In the genomic region with DNA sequence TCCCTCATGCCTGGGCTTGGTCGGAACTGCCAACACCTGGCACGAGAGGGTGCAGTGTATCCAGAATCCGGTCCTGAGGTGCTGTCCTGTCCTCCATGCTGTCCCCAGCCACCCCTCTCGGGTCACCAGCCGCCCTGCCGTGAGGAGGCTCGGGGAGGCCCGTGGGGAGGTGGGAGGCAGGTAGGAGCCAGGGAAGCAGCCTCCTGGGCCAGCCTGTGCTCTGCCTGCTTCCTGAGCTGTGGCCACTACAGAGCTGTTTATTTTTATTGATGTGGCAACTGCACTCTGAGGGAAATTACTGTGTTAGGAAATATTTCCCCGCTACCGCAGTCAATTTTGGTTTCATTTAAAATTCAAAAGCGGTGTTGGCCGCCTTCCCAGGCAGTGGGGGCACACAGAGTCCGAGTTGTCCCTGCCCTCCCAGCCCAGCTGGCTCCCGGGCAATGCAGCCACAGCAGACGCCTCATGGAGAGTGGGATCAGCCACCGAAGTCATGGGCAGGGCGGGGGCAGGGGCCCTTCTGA, we compare ENCODE assay signal across 10 cellular contexts. TPM values are rescaled to one million over a fixed set of nuclear protein-coding genes. Genes with fewer than 3 reads are reported as not detected.
DNase-seq lines count a peak whose midpoint lies in the region; ATAC-seq lines count a peak whose summit lies in the region.
"Had no signal": no experiment of that assay in that cellular context is flagged by ENCODE, and none has a peak within 500 bp of the region (broad histone marks: within the 10 kb centered on the region; RNA-seq: fewer than 3 reads in every experiment).

No MANE protein-coding gene starts in this region.

- H3K4me1 ChIP-seq in naive thymus-derived CD4-positive, alpha-beta T cell (ENCODE audit: control insufficient read depth in 2 of 2, insufficient read depth in 2 of 2, low read length in 2 of 2) = peaks cover 0 to 24% of the 10 kb centered on the region in 2 donors
- H3K4me1 ChIP-seq: parathyroid adenoma had no signal

- H3K36me3 Mint-ChIP-seq in central memory CD8-positive, alpha-beta T cell (ENCODE audit: insufficient read depth) = peaks cover 2% of the 10 kb centered on the region
- H3K36me3 Mint-ChIP-seq in naive thymus-derived CD4-positive, alpha-beta T cell = peaks cover 0 to 4% (median 0%) of the 10 kb centered on the region in 5 donors

- DNase-seq in COLO829 (ENCODE audit: low spot score) = peak; percentile 13
- DNase-seq in NCI-H1105 (lab: John Stamatoyannopoulos, UW) = peak; percentile 40
- no peak for DNase-seq in central memory CD8-positive, alpha-beta T cell (ENCODE audit: low spot score in 2 of 2)
- DNase-seq in naive thymus-derived CD4-positive, alpha-beta T cell = peak in 1 of 9 donors; percentile 44
- no peak for DNase-seq in NCI-H526 treated with DMSO at 0.1 percent for 48 hours (lab: John Stamatoyannopoulos, UW)
- DNase-seq in GM19238 (ENCODE audit: insufficient read length, low spot score) = no peak
- DNase-seq: activated T-cell treated with anti-CD3 and anti-CD28 coated beads, Interleukin-2, amount 50 U/mL, for 1 hour had no signal

- H3K27ac ChIP-seq in naive thymus-derived CD4-positive, alpha-beta T cell (ENCODE audit: low read depth, low read length) = no peak overlapping the region
- H3K27ac ChIP-seq: parathyroid adenoma had no signal

- peak; percentile 70 for ATAC-seq in central memory CD8-positive, alpha-beta T cell (replicated peaks; ENCODE audit: extremely low read depth, poor library complexity, severe bottlenecking)
- peak; percentile 83 for ATAC-seq in naive thymus-derived CD4-positive, alpha-beta T cell
- no peak for ATAC-seq in GM21390 (IDR thresholded peaks at IDR 0.05; ENCODE audit: unreplicated experiment)
- ATAC-seq in HG03159 (IDR thresholded peaks at IDR 0.05; ENCODE audit: unreplicated experiment) = no peak

- POLR2A ChIA-PET in naive thymus-derived CD4-positive, alpha-beta T cell (lab: Charles Lee) = interaction anchor here (1.1 to 2.8 kb wide), 2 partner anchors 16 to 27 kb away, joined by 6 to 10 read pairs; no protein-coding TSS in a partner anchor

- H3K27me3 ChIP-seq in naive thymus-derived CD4-positive, alpha-beta T cell (ENCODE audit: control insufficient read depth in 2 of 2, insufficient read depth in 2 of 2, low read length in 2 of 2) = no peaks in the 10 kb centered on the region

- no peaks in the 10 kb centered on the region for H3K27me3 Mint-ChIP-seq in central memory CD8-positive, alpha-beta T cell
- no peaks in the 10 kb centered on the region for H3K27me3 Mint-ChIP-seq in naive thymus-derived CD4-positive, alpha-beta T cell

- H3K9me3 Mint-ChIP-seq in central memory CD8-positive, alpha-beta T cell = no peaks in the 10 kb centered on the region
- H3K9me3 Mint-ChIP-seq in naive thymus-derived CD4-positive, alpha-beta T cell = peaks cover 0 to 13% (median 0%) of the 10 kb centered on the region in 11 donors

- H3K4me3 Mint-ChIP-seq in central memory CD8-positive, alpha-beta T cell = no peak overlapping the region
- H3K4me3 Mint-ChIP-seq in naive thymus-derived CD4-positive, alpha-beta T cell = peak overlapping the region in 7 of 10 donors; percentile 17 to 69 (median 58)

- no peak overlapping the region for H3K27ac Mint-ChIP-seq in central memory CD8-positive, alpha-beta T cell (ENCODE audit: low read depth)
- no peak overlapping the region for H3K27ac Mint-ChIP-seq in naive thymus-derived CD4-positive, alpha-beta T cell

- no peak overlapping the region for H3K4me3 ChIP-seq in naive thymus-derived CD4-positive, alpha-beta T cell (ENCODE audit: low read length)

- intact Hi-C loops in naive thymus-derived CD4-positive, alpha-beta T cell (cut with micrococcal nuclease) = loop anchor here (1.0 to 2.0 kb wide), 2 partner anchors 27 to 56 kb away; no protein-coding TSS in a partner anchor

- peaks cover 0 to 8% (median 0%) of the 10 kb centered on the region in 3 experiments for H3K36me3 ChIP-seq in naive thymus-derived CD4-positive, alpha-beta T cell (ENCODE audit: control insufficient read depth in 2 of 3, insufficient read depth in 3 of 3, low read length in 3 of 3)

- H3K9me3 ChIP-seq in naive thymus-derived CD4-positive, alpha-beta T cell (ENCODE audit: control insufficient read depth in 2 of 3, low read length in 3 of 3) = no peaks in the 10 kb centered on the region

- CTCF ChIA-PET in naive thymus-derived CD4-positive, alpha-beta T cell (lab: Charles Lee) = interaction anchor here (0.9 to 2.0 kb wide), 4 partner anchors 9 to 57 kb away, joined by 3 to 6 read pairs (median 5); no protein-coding TSS in a partner anchor

- H3K4me1 Mint-ChIP-seq in central memory CD8-positive, alpha-beta T cell = peaks cover 11% of the 10 kb centered on the region
- H3K4me1 Mint-ChIP-seq in naive thymus-derived CD4-positive, alpha-beta T cell = peaks cover 11 to 26% (median 16%) of the 10 kb centered on the region in 7 donors

RNA-seq across cellular contexts. Expression of a gene that starts 18.3 kb away (rescaled TPM):
- 10 to 100 TPM; 19.3 to 27.1 (median 21.1) TPM for total RNA-seq in naive thymus-derived CD4-positive, alpha-beta T cell
- 10 to 100 TPM; 16.9 to 29.0 TPM for polyA plus RNA-seq in naive thymus-derived CD4-positive, alpha-beta T cell

RNA-seq across cellular contexts. Expression of a gene that starts 18.5 kb away (rescaled TPM):
- total RNA-seq in naive thymus-derived CD4-positive, alpha-beta T cell = 10 to 100 TPM; 33.2 to 54.8 (median 50.6) TPM
- 10 to 100 TPM in 1 of 2 donors, 1 to 10 TPM in 1; 8.8 to 15.6 TPM for polyA plus RNA-seq in naive thymus-derived CD4-positive, alpha-beta T cell

Comparison
In these comparisons a context has a peak if more than half of its experiments do, and no peak if none do; other contexts are left out.
1. DNase-seq: peak in COLO829 (single experiment) and NCI-H1105 (single experiment); none in central memory CD8-positive, alpha-beta T cell (0 of 2), NCI-H526 treated with DMSO at 0.1 percent for 48 hours (single experiment) and GM19238 (single experiment).
2. ATAC-seq: peak in central memory CD8-positive, alpha-beta T cell (single experiment) and naive thymus-derived CD4-positive, alpha-beta T cell (single experiment); none in GM21390 (single experiment) and HG03159 (single experiment).